12 cellular contexts compared by ENCODE assay signal in genomic region chr19:57719901-57720519, GRCh38.
"Had no signal": no experiment of that assay in that cellular context is flagged by ENCODE, and none has a peak within 500 bp of the region (broad histone marks: within the 10 kb centered on the region; RNA-seq: fewer than 3 reads in every experiment).

No MANE protein-coding gene starts in this region.

- ATAC-seq: activated T-cell treated with anti-CD3 and anti-CD28 coated beads, Interleukin-2, amount 50 U/mL, for 4 hours; left lung had no signal

- DNase-seq: activated CD4-positive, alpha-beta T cell treated with anti-CD3 and anti-CD28 coated beads, Interleukin-2, amount 50 U/mL, for 4 hours; activated effector memory CD4-positive, alpha-beta T cell treated with anti-CD3 and anti-CD28 coated beads, Interleukin-2, amount 50 U/mL, for 16 hours; activated T-cell treated with anti-CD3 and anti-CD28 coated beads, Interleukin-2, amount 50 U/mL, for 4 hours; brain microvascular endothelial cell; dermis blood vessel endothelial cell; esophagus squamous epithelium; foreskin fibroblast; left lung; mesenchymal stem cell; nephron progenitor cell; stimulated activated CD4-positive, alpha-beta T cell treated with anti-CD3 and anti-CD28 coated beads, Interleukin-2, amount 100 ng/mL, for 48 hours; stimulated activated naive CD4-positive, alpha-beta T cell treated with Interleukin-2 at 50 U/mL for 16 hours had no signal
